Comparison of ENCODE assay signal across 18 cellular contexts in the genomic region with DNA sequence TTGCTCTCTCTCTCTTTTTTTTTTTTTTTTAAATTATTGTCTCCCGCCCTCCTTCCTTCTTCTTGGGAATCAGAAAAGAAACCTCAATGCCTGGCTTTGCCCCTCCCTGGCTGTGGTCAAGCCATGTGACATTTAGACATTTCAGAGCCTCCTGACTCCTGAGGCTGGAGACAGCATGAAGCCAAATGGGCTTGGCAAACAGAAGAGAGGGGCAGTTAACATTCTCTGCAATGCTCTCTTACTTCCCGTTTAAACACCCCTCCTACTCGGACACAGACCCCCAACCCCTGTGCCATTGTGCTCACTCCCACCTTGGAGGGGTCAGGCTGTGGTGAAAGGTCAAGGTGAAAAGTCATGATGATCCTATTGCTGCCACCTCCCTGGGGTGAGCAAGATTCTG. TPM values are rescaled to one million over a fixed set of nuclear protein-coding genes. Genes with fewer than 3 reads are reported as not detected.
DNase-seq lines count a peak whose midpoint lies in the region; ATAC-seq, FAIRE-seq and TF ChIP-seq lines count a peak whose summit lies in the region.
"Had no signal": no experiment of that assay in that cellular context is flagged by ENCODE, and none has a peak within 500 bp of the region (broad histone marks: within the 10 kb centered on the region; RNA-seq: fewer than 3 reads in every experiment).

No MANE protein-coding gene starts in this region.

- H3K27me3 ChIP-seq in PC-9 (ENCODE audit: insufficient read depth, low read depth) (no peaks in the 10 kb centered on the region), upper lobe of right lung (no peaks in the 10 kb centered on the region), MM.1S (replicated peaks; ENCODE audit: insufficient read depth, low read length) (peaks cover 16% of the 10 kb centered on the region)
- H3K27me3 ChIP-seq: thyroid gland had no signal

- H3K9me2 ChIP-seq in PC-9 (ENCODE audit: insufficient read depth) (no peaks in the 10 kb centered on the region), MM.1S (replicated peaks; ENCODE audit: insufficient read depth, low read length) (no peaks in the 10 kb centered on the region)

- FAIRE-seq in HTR-8/SVneo (lab: Jason Lieb, UNC): no peak

- CTCF ChIA-PET in PC-9 (lab: Charles Lee): interaction anchor here (0.6 to 1.0 kb wide), 3 partner anchors 156 to 527 kb away, joined by 3 to 4 read pairs (median 3); no protein-coding TSS in a partner anchor

- H3K9me3 ChIP-seq in PC-9 (ENCODE audit: insufficient read depth, low read depth) (no peaks in the 10 kb centered on the region), upper lobe of right lung (no peaks in the 10 kb centered on the region), MM.1S (replicated peaks; ENCODE audit: insufficient read depth, low read length) (no peaks in the 10 kb centered on the region)
- H3K9me3 ChIP-seq: thyroid gland had no signal

- ATAC-seq in upper lobe of right lung: peak; percentile 52
- ATAC-seq: activated T-cell treated with anti-CD3 and anti-CD28 coated beads, Interleukin-2, amount 50 U/mL, for 72 hours; esophagus mucosa had no signal

- no peak overlapping the region for H3K4me3 ChIP-seq in PC-9
- H3K4me3 ChIP-seq in fibroblast of the aortic adventitia (ENCODE audit: low read depth, low read length): no peak overlapping the region
- H3K4me3 ChIP-seq in upper lobe of right lung: no peak overlapping the region
- no peak overlapping the region for H3K4me3 ChIP-seq in MM.1S (ENCODE audit: low read length)
- H3K4me3 ChIP-seq: coronary artery, thyroid gland had no signal

- H3K4me2 ChIP-seq in PC-9 (0 out of 2 replicates have a peak overlapping the region, but pooled peaks have one; percentile 25), MM.1S (ENCODE audit: low read depth, low read length) (no peak overlapping the region)

- H3F3A ChIP-seq in PC-9 (ENCODE audit: insufficient read depth, low read depth): 0 out of 2 replicates have a peak, but pooled peaks cover 5% of the 10 kb centered on the region
- no peaks in the 10 kb centered on the region for H3F3A ChIP-seq in MM.1S (ENCODE audit: insufficient read depth, low read length)

- H3K79me2 ChIP-seq in PC-9 (ENCODE audit: low read depth): no peaks in the 10 kb centered on the region
- no peaks in the 10 kb centered on the region for H3K79me2 ChIP-seq in MM.1S (ENCODE audit: low read length)

- POLR2A ChIA-PET in PC-9 (lab: Charles Lee; ENCODE audit: unreplicated experiment): interaction anchor here (0.6 to 0.7 kb wide), 3 partner anchors 92 to 672 kb away, joined by 3 to 6 read pairs (median 6); no protein-coding TSS in a partner anchor

- no peak for TF ChIP-seq CTCF in PC-9 (conservative IDR thresholded peaks at IDR 0.05)
- TF ChIP-seq CTCF in fibroblast of the aortic adventitia (IDR thresholded peaks at IDR 0.05; ENCODE audit: insufficient read depth, low read length): no peak
- TF ChIP-seq CTCF in upper lobe of right lung (IDR thresholded peaks at IDR 0.05): no peak
- TF ChIP-seq CTCF in MM.1S (IDR thresholded peaks at IDR 0.05; ENCODE audit: low read length): no peak

- H2AFZ ChIP-seq in PC-9 (no peak overlapping the region), MM.1S (ENCODE audit: low read length) (no peak overlapping the region)

- H3K4me1 ChIP-seq in PC-9 (replicated peaks; ENCODE audit: insufficient read depth): peaks cover 13% of the 10 kb centered on the region
- H3K4me1 ChIP-seq in upper lobe of right lung: peaks cover 4% of the 10 kb centered on the region
- peaks cover 10% of the 10 kb centered on the region for H3K4me1 ChIP-seq in MM.1S (ENCODE audit: low read length)

- H3K36me3 ChIP-seq in PC-9 (ENCODE audit: low read depth) (no peaks in the 10 kb centered on the region), upper lobe of right lung (no peaks in the 10 kb centered on the region), MM.1S (replicated peaks; ENCODE audit: insufficient read depth, low read length) (no peaks in the 10 kb centered on the region)
- H3K36me3 ChIP-seq: thyroid gland had no signal

- H4K20me1 ChIP-seq in PC-9 (ENCODE audit: insufficient read depth) (no peaks in the 10 kb centered on the region), MM.1S (ENCODE audit: insufficient read depth, low read length) (no peaks in the 10 kb centered on the region)

- H3K27ac ChIP-seq in PC-9: no peak overlapping the region
- H3K27ac ChIP-seq in upper lobe of right lung: no peak overlapping the region
- no peak overlapping the region for H3K27ac ChIP-seq in MM.1S (ENCODE audit: low read length)
- H3K27ac ChIP-seq: coronary artery, thyroid gland had no signal

- intact Hi-C loops in PC-9 (cut with micrococcal nuclease; ENCODE audit: unreplicated experiment) (no loop called here), upper lobe of right lung (cut with DNase I) (no loop called here)

- H3K9ac ChIP-seq in MM.1S (ENCODE audit: low read length): no peak overlapping the region

- no TSS peak for BruUV-seq in PC-9 (replicated peaks; lab: Mats Ljungman, UMichigan)

- DNase-seq in GM04504 (ENCODE audit: low read depth) (peak; percentile 28), PC-9 (peak; percentile 42 to 47), fibroblast of the aortic adventitia (ENCODE audit: low read depth) (peak; percentile 46), upper lobe of right lung (no peak), HTR-8/SVneo (ENCODE audit: insufficient read length, low spot score) (no peak), MM.1S (no peak), mucosa of gallbladder (ENCODE audit: low spot score) (no peak)
- DNase-seq: activated CD4-positive, alpha-beta T cell treated with anti-CD3 and anti-CD28 coated beads, Interleukin-2, amount 50 U/mL, for 1 hour; activated T-cell treated with anti-CD3 and anti-CD28 coated beads, Interleukin-2, amount 50 U/mL, for 72 hours; amniotic stem cell; GOT3; NCI-H1930; NCI-H82; SHP77; stimulated activated CD4-positive, alpha-beta T cell treated with anti-CD3 and anti-CD28 coated beads, Interleukin-1b, Interleukin-23, amount 100 ng/mL, for 48 hours; thyroid gland had no signal

RNA-seq across cellular contexts. Expression of gene MEOX1, which starts 14.7 kb away (rescaled TPM):
- total RNA-seq in PC-9 (2021) (0.25 and 0.72 TPM in 2 replicates), fibroblast of the aortic adventitia (ENCODE audit: low replicate concordance) (not detected in 2 replicates), upper lobe of right lung (1.5 TPM), mucosa of gallbladder (5.0 TPM)

Comparison
In these comparisons a context has a peak if more than half of its experiments do, and no peak if none do; other contexts are left out.
1. DNase-seq: peak in GM04504 (single experiment), PC-9 (2 of 2) and fibroblast of the aortic adventitia (single experiment); none in upper lobe of right lung (single experiment), HTR-8/SVneo (single experiment), MM.1S (single experiment) and mucosa of gallbladder (single experiment).